In genomic region chr1:6460349-6461236, GRCh38 we compare ENCODE assay signal across 1 cellular context.
TF ChIP-seq lines count a peak whose summit lies in the region.

No MANE protein-coding gene starts in this region.

TF ChIP-seq in HepG2, 621 proteins besides CTCF, POLR2A, EP300 and RAD21:
- TF ChIP-seq, protein P1, sequence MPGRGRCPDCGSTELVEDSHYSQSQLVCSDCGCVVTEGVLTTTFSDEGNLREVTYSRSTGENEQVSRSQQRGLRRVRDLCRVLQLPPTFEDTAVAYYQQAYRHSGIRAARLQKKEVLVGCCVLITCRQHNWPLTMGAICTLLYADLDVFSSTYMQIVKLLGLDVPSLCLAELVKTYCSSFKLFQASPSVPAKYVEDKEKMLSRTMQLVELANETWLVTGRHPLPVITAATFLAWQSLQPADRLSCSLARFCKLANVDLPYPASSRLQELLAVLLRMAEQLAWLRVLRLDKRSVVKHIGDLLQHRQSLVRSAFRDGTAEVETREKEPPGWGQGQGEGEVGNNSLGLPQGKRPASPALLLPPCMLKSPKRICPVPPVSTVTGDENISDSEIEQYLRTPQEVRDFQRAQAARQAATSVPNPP (CRISPR knock-in tag; IDR thresholded peaks at IDR 0.05) = no peak
- TF ChIP-seq RXRA (CRISPR knock-in tag; IDR thresholded peaks at IDR 0.05) (no peak), POLR2G (IDR thresholded peaks at IDR 0.05; ENCODE audit: low read depth, low read length) (0 out of 2 replicates have a peak, but pooled peaks have one; percentile 48), ZNF44 (CRISPR knock-in tag; IDR thresholded peaks at IDR 0.05) (no peak), ZNF605 (CRISPR knock-in tag; IDR thresholded peaks at IDR 0.05) (0 out of 2 replicates have a peak, but pooled peaks have one; percentile 5), PLRG1 (conservative IDR thresholded peaks at IDR 0.05) (no peak), ZBTB38 (CRISPR knock-in tag; IDR thresholded peaks at IDR 0.05) (0 out of 2 replicates have a peak, but pooled peaks have one; percentile 22), IKZF4 (CRISPR knock-in tag; IDR thresholded peaks at IDR 0.05; ENCODE audit: borderline replicate concordance, low read depth, not compliant biosample characterization) (no peak), ZNF569 (CRISPR knock-in tag; IDR thresholded peaks at IDR 0.05; ENCODE audit: borderline replicate concordance) (no peak), POLR2AphosphoS5 (IDR thresholded peaks at IDR 0.05; ENCODE audit: low read depth, low read length) (peak; percentile 16; the same call in 1 of the 2 replicates), RBFOX2 (IDR thresholded peaks at IDR 0.05; ENCODE audit: low read depth, low read length) (peak; percentile 32; the same call in 1 of the 2 replicates), ZNF501 (CRISPR knock-in tag; IDR thresholded peaks at IDR 0.05) (0 out of 2 replicates have a peak, but pooled peaks have one; percentile 7), U2AF1 (optimal IDR thresholded peaks at IDR 0.05; ENCODE audit: low read depth, low read length) (no peak), ZSCAN31 (CRISPR knock-in tag; IDR thresholded peaks at IDR 0.05; ENCODE audit: low read depth) (no peak), ZFP37 (CRISPR knock-in tag; IDR thresholded peaks at IDR 0.05; ENCODE audit: borderline replicate concordance) (no peak), SAFB2 (CRISPR knock-in tag; IDR thresholded peaks at IDR 0.05; ENCODE audit: borderline replicate concordance, low read depth) (no peak), NR3C1 (CRISPR knock-in tag; IDR thresholded peaks at IDR 0.05) (no peak), BHLHE40 (IDR thresholded peaks at IDR 0.05; ENCODE audit: low read length) (no peak)
- TF ChIP-seq, protein P2, sequence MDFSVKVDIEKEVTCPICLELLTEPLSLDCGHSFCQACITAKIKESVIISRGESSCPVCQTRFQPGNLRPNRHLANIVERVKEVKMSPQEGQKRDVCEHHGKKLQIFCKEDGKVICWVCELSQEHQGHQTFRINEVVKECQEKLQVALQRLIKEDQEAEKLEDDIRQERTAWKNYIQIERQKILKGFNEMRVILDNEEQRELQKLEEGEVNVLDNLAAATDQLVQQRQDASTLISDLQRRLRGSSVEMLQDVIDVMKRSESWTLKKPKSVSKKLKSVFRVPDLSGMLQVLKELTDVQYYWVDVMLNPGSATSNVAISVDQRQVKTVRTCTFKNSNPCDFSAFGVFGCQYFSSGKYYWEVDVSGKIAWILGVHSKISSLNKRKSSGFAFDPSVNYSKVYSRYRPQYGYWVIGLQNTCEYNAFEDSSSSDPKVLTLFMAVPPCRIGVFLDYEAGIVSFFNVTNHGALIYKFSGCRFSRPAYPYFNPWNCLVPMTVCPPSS (IDR thresholded peaks at IDR 0.05) = no peak
- TF ChIP-seq, protein P3, sequence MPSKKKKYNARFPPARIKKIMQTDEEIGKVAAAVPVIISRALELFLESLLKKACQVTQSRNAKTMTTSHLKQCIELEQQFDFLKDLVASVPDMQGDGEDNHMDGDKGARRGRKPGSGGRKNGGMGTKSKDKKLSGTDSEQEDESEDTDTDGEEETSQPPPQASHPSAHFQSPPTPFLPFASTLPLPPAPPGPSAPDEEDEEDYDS (CRISPR knock-in tag; IDR thresholded peaks at IDR 0.05) = no peak
TF ChIP-seq in HepG2: peak in this region for 6.
